9 cellular contexts compared by ENCODE assay signal in the genomic region with DNA sequence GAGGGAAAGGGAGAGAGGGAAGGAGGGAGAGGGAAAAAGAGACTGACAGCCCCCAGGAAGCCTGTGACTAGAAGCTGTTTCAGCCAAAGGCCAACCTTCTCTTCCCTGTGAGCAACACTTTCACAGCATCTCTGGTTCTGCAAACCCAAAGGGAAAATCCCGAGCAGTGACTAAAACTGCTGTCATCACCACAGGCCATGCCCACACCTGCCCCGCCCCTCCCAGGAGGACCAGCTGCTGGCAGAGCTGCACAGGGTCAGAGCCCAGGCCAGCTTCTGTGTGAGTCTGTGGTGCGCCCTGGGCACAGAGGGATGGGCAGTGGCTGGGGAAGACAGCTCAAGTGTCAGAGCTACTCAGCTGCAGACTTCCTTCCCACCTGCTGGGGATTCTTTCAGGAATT.
DNase-seq lines count a peak whose midpoint lies in the region; TF ChIP-seq lines count a peak whose summit lies in the region.
"Had no signal": no experiment of that assay in that cellular context is flagged by ENCODE, and none has a peak within 500 bp of the region (broad histone marks: within the 10 kb centered on the region; RNA-seq: fewer than 3 reads in every experiment).

No MANE protein-coding gene starts in this region.

- no CpG with 5 or more reads among the region's 3 CpGs for WGBS in trophoblast cell (ENCODE audit: extremely low coverage, insufficient coverage, insufficient read length)

- no peak overlapping the region for H2AFZ ChIP-seq in trophoblast cell (ENCODE audit: insufficient read depth, low read length, poor library complexity)

- H3K79me2 ChIP-seq in trophoblast cell (ENCODE audit: control insufficient read depth, insufficient read depth, low read length, poor library complexity), result no peaks in the 10 kb centered on the region

- no peak for TF ChIP-seq CTCF in AG10803 (conservative IDR thresholded peaks at IDR 0.05; ENCODE audit: low read length)
- TF ChIP-seq CTCF in brain (conservative IDR thresholded peaks at IDR 0.05), result no peak
- TF ChIP-seq CTCF in type B pancreatic cell (conservative IDR thresholded peaks at IDR 0.05), result no peak

- H3K27ac ChIP-seq in trophoblast cell (ENCODE audit: low read depth, low read length), result no peak overlapping the region
- H3K27ac ChIP-seq: SK-N-MC had no signal

- H3K9ac ChIP-seq in trophoblast cell (ENCODE audit: low read length), result no peak overlapping the region

- no peak overlapping the region for H3K14ac ChIP-seq in trophoblast cell (ENCODE audit: low read length)

- peak overlapping the region in 1 of 5 experiments; percentile 35 for H3K4me3 Mint-ChIP-seq in brain
- H3K4me3 Mint-ChIP-seq in type B pancreatic cell, result no peak overlapping the region

- no peaks in the 10 kb centered on the region for H3K4me1 ChIP-seq in trophoblast cell (ENCODE audit: control insufficient read depth in 1 of 2, insufficient read depth in 2 of 2, low read length in 2 of 2)

- no peak overlapping the region for H4K12ac ChIP-seq in trophoblast cell (ENCODE audit: low read depth, low read length)

- H3K18ac ChIP-seq in trophoblast cell (ENCODE audit: low read length), result no peak overlapping the region

- H3K36me3 ChIP-seq in MG63 (no peaks in the 10 kb centered on the region), trophoblast cell (ENCODE audit: control insufficient read depth in 1 of 2, insufficient read depth in 2 of 2, low read length in 2 of 2) (no peaks in the 10 kb centered on the region)

- no peak overlapping the region for H4K91ac ChIP-seq in trophoblast cell (ENCODE audit: low read depth, low read length)

- H3K4me2 ChIP-seq in trophoblast cell (ENCODE audit: low read length), result no peak overlapping the region

- H3K27me3 ChIP-seq in MG63 (no peaks in the 10 kb centered on the region), trophoblast cell (ENCODE audit: insufficient read depth, low read length) (no peaks in the 10 kb centered on the region)

- no peak overlapping the region for H3K4ac ChIP-seq in trophoblast cell (ENCODE audit: low read depth, low read length)

- H3K4me1 Mint-ChIP-seq in brain (peaks cover 58% of the 10 kb centered on the region), type B pancreatic cell (ENCODE audit: unreplicated experiment) (no peaks in the 10 kb centered on the region)

- H2BK120ac ChIP-seq in trophoblast cell (ENCODE audit: insufficient read depth, low read length, poor library complexity), result no peak overlapping the region

- H2BK5ac ChIP-seq in trophoblast cell (ENCODE audit: low read depth, low read length, poor library complexity), result no peak overlapping the region

- H3K36me3 Mint-ChIP-seq in brain (peaks cover 6% of the 10 kb centered on the region), type B pancreatic cell (no peaks in the 10 kb centered on the region)

- no peak overlapping the region for H2AK5ac ChIP-seq in trophoblast cell (ENCODE audit: low read length)

- no peak overlapping the region for H4K8ac ChIP-seq in trophoblast cell (ENCODE audit: low read depth, low read length)

- H3K27me3 Mint-ChIP-seq in brain (no peaks in the 10 kb centered on the region), type B pancreatic cell (peaks cover 21% of the 10 kb centered on the region)

- H3K4me3 ChIP-seq in AG10803 (ENCODE audit: low read length) (no peak overlapping the region), MG63 (no peak overlapping the region), trophoblast cell (ENCODE audit: low read depth, low read length) (no peak overlapping the region)
- H3K4me3 ChIP-seq: SK-N-MC had no signal

- no peak overlapping the region for H3K23ac ChIP-seq in trophoblast cell (ENCODE audit: low read length)

- peaks cover 10 to 24% (median 20%) of the 10 kb centered on the region in 5 experiments for H3K9me3 Mint-ChIP-seq in brain
- no peaks in the 10 kb centered on the region for H3K9me3 Mint-ChIP-seq in type B pancreatic cell

- H2BK12ac ChIP-seq in trophoblast cell (ENCODE audit: low read length), result no peak overlapping the region

- H3K9me3 ChIP-seq in MG63 (peaks cover 2% of the 10 kb centered on the region; the same call in 1 of the 2 replicates), trophoblast cell (ENCODE audit: insufficient read depth, low read depth, low read length) (peaks cover 4% of the 10 kb centered on the region)

- DNase-seq in AG10803 (ENCODE audit: low read depth), result peak; percentile 25
- DNase-seq in MG63, result peak; percentile 96
- DNase-seq in trophoblast cell, result peak; percentile 16 to 20
- DNase-seq in type B pancreatic cell (ENCODE audit: extremely low spot score, unreplicated experiment), result no peak
- no peak for DNase-seq in activated gamma-delta T cell treated with Interleukin-2 at 50 U/mL for 16 hours
- DNase-seq in SKM-1 (lab: John Stamatoyannopoulos, UW; ENCODE audit: unreplicated experiment), result no peak
- DNase-seq in foreskin melanocyte, result no peak

- peak overlapping the region; percentile 59 to 96 (median 94) for H3K27ac Mint-ChIP-seq in brain
- no peak overlapping the region for H3K27ac Mint-ChIP-seq in type B pancreatic cell

- H3K79me1 ChIP-seq in trophoblast cell (ENCODE audit: low read length), result no peaks in the 10 kb centered on the region

Comparison
In these comparisons a context has a peak if more than half of its experiments do, and no peak if none do; other contexts are left out.
1. DNase-seq: peak in AG10803 (single experiment), MG63 (single experiment) and trophoblast cell (2 of 2); none in type B pancreatic cell (single experiment), activated gamma-delta T cell treated with Interleukin-2 at 50 U/mL for 16 hours (single experiment), SKM-1 (single experiment) and foreskin melanocyte (single experiment).